In genomic region chr2:144607899-144608477, GRCh38 we compare ENCODE assay signal across 15 cellular contexts.
DNase-seq lines count a peak whose midpoint lies in the region; ATAC-seq, FAIRE-seq and TF ChIP-seq lines count a peak whose summit lies in the region.
"Had no signal": no experiment of that assay in that cellular context is flagged by ENCODE, and none has a peak within 500 bp of the region (broad histone marks: within the 10 kb centered on the region; RNA-seq: fewer than 3 reads in every experiment).

No MANE protein-coding gene starts in this region.

- peak overlapping the region; percentile 82 for H3K27ac Mint-ChIP-seq in stimulated activated memory B cell treated with anti-CD40 and anti-IgM and Interleukin-4, amounts not matched to agents 10 μg/mL and 1 μg/mL and 100 μg/mL, for 72 hours
- no peak overlapping the region for H3K27ac Mint-ChIP-seq in activated naive CD8-positive, alpha-beta T cell treated with anti-CD3 and anti-CD28 coated beads, Interleukin-2, amount 50 U/mL, for 24 hours
- H3K27ac Mint-ChIP-seq: activated naive CD8-positive, alpha-beta T cell; GM23338; stimulated activated naive CD8-positive, alpha-beta T cell treated with anti-CD3 and anti-CD28 coated beads, Interleukin-15, amount 100 ng/mL, for 72 hours had no signal

- H3K4me1 Mint-ChIP-seq in stimulated activated memory B cell treated with anti-CD40 and anti-IgM and Interleukin-4, amounts not matched to agents 10 μg/mL and 1 μg/mL and 100 μg/mL, for 72 hours = peaks cover 31% of the 10 kb centered on the region
- H3K4me1 Mint-ChIP-seq in activated naive CD8-positive, alpha-beta T cell treated with anti-CD3 and anti-CD28 coated beads, Interleukin-2, amount 50 U/mL, for 24 hours = peaks cover 6% of the 10 kb centered on the region

- H3K27ac ChIP-seq in layer of hippocampus (ENCODE audit: low read depth, low read length) = peak overlapping the region; percentile 14

- peak; percentile 39 for ATAC-seq in HG02884 (IDR thresholded peaks at IDR 0.05; ENCODE audit: unreplicated experiment)
- ATAC-seq in stimulated activated memory B cell treated with anti-CD40 and anti-IgM and Interleukin-4, amounts not matched to agents 10 μg/mL and 1 μg/mL and 100 μg/mL, for 72 hours = peak; percentile 78
- ATAC-seq in GM21423 (IDR thresholded peaks at IDR 0.05; ENCODE audit: unreplicated experiment) = no peak
- ATAC-seq in activated naive CD8-positive, alpha-beta T cell treated with anti-CD3 and anti-CD28 coated beads, Interleukin-2, amount 50 U/mL, for 24 hours = no peak
- ATAC-seq in omental fat pad (ENCODE audit: low FRiP score) = no peak
- ATAC-seq: GM23338; stimulated activated naive CD8-positive, alpha-beta T cell treated with anti-CD3 and anti-CD28 coated beads, Interleukin-15, amount 100 ng/mL, for 72 hours had no signal

- TF ChIP-seq CTCF in astrocyte of the cerebellum (IDR thresholded peaks at IDR 0.05; ENCODE audit: low read depth, low read length, missing control alignments) (no peak), omental fat pad (IDR thresholded peaks at IDR 0.05) (no peak)

- no peak for FAIRE-seq in H54 (lab: Jason Lieb, UNC)

- no peak overlapping the region for H3K4me3 ChIP-seq in astrocyte of the cerebellum (ENCODE audit: low read depth, low read length)
- H3K4me3 ChIP-seq: GM23338 had no signal

- in situ Hi-C loops in astrocyte of the cerebellum (cut with HindIII; ENCODE audit: low sequenced_read_pairs) = no loop called here

- no peaks in the 10 kb centered on the region for H3K27me3 Mint-ChIP-seq in stimulated activated memory B cell treated with anti-CD40 and anti-IgM and Interleukin-4, amounts not matched to agents 10 μg/mL and 1 μg/mL and 100 μg/mL, for 72 hours
- peaks cover 1% of the 10 kb centered on the region for H3K27me3 Mint-ChIP-seq in activated naive CD8-positive, alpha-beta T cell treated with anti-CD3 and anti-CD28 coated beads, Interleukin-2, amount 50 U/mL, for 24 hours

- TF ChIP-seq POLR2A in H54 (IDR thresholded peaks at IDR 0.05; ENCODE audit: low read depth, low read length) = no peak

- peak overlapping the region; percentile 46 for H3K4me3 Mint-ChIP-seq in stimulated activated memory B cell treated with anti-CD40 and anti-IgM and Interleukin-4, amounts not matched to agents 10 μg/mL and 1 μg/mL and 100 μg/mL, for 72 hours
- no peak overlapping the region for H3K4me3 Mint-ChIP-seq in activated naive CD8-positive, alpha-beta T cell treated with anti-CD3 and anti-CD28 coated beads, Interleukin-2, amount 50 U/mL, for 24 hours
- H3K4me3 Mint-ChIP-seq: activated naive CD8-positive, alpha-beta T cell; GM23338; stimulated activated naive CD8-positive, alpha-beta T cell treated with anti-CD3 and anti-CD28 coated beads, Interleukin-15, amount 100 ng/mL, for 72 hours had no signal

- no peaks in the 10 kb centered on the region for H3K36me3 Mint-ChIP-seq in stimulated activated memory B cell treated with anti-CD40 and anti-IgM and Interleukin-4, amounts not matched to agents 10 μg/mL and 1 μg/mL and 100 μg/mL, for 72 hours
- no peaks in the 10 kb centered on the region for H3K36me3 Mint-ChIP-seq in activated naive CD8-positive, alpha-beta T cell treated with anti-CD3 and anti-CD28 coated beads, Interleukin-2, amount 50 U/mL, for 24 hours (ENCODE audit: low read depth)
- H3K36me3 Mint-ChIP-seq: activated naive CD8-positive, alpha-beta T cell had no signal

- DNase-seq in astrocyte of the cerebellum (ENCODE audit: low read depth) = peak; percentile 53
- no peak for DNase-seq in activated naive CD8-positive, alpha-beta T cell treated with anti-CD3 and anti-CD28 coated beads, Interleukin-2, amount 50 U/mL, for 24 hours
- no peak for DNase-seq in H54 (ENCODE audit: insufficient read length, low spot score)
- no peak for DNase-seq in omental fat pad (ENCODE audit: low spot score)
- DNase-seq: activated CD4-positive, alpha-beta T cell treated with anti-CD3 and anti-CD28 coated beads for 48 hours; DMS53; NCI-H2081 treated with DMSO at 0.1 percent for 48 hours; stimulated activated CD4-positive, alpha-beta T cell treated with anti-CD3 and anti-CD28 coated beads, Interleukin-15, amount 100 ng/mL, for 24 hours; stimulated activated naive CD8-positive, alpha-beta T cell treated with anti-CD3 and anti-CD28 coated beads, Interleukin-15, amount 100 ng/mL, for 72 hours had no signal

- H3K27me3 ChIP-seq in layer of hippocampus (ENCODE audit: control insufficient read depth, insufficient read depth, low read length) = no peaks in the 10 kb centered on the region

- no peaks in the 10 kb centered on the region for H3K9me3 Mint-ChIP-seq in stimulated activated memory B cell treated with anti-CD40 and anti-IgM and Interleukin-4, amounts not matched to agents 10 μg/mL and 1 μg/mL and 100 μg/mL, for 72 hours
- no peaks in the 10 kb centered on the region for H3K9me3 Mint-ChIP-seq in activated naive CD8-positive, alpha-beta T cell treated with anti-CD3 and anti-CD28 coated beads, Interleukin-2, amount 50 U/mL, for 24 hours
- H3K9me3 Mint-ChIP-seq: GM23338; stimulated activated naive CD8-positive, alpha-beta T cell treated with anti-CD3 and anti-CD28 coated beads, Interleukin-15, amount 100 ng/mL, for 72 hours had no signal

Comparison
In these comparisons a context has a peak if more than half of its experiments do, and no peak if none do; other contexts are left out.
1. ATAC-seq: peak in HG02884 (single experiment) and stimulated activated memory B cell treated with anti-CD40 and anti-IgM and Interleukin-4, amounts not matched to agents 10 μg/mL and 1 μg/mL and 100 μg/mL, for 72 hours (single experiment); none in GM21423 (single experiment), activated naive CD8-positive, alpha-beta T cell treated with anti-CD3 and anti-CD28 coated beads, Interleukin-2, amount 50 U/mL, for 24 hours (single experiment) and omental fat pad (single experiment).